ENCODE assay signal across 17 cellular contexts in the genomic region with DNA sequence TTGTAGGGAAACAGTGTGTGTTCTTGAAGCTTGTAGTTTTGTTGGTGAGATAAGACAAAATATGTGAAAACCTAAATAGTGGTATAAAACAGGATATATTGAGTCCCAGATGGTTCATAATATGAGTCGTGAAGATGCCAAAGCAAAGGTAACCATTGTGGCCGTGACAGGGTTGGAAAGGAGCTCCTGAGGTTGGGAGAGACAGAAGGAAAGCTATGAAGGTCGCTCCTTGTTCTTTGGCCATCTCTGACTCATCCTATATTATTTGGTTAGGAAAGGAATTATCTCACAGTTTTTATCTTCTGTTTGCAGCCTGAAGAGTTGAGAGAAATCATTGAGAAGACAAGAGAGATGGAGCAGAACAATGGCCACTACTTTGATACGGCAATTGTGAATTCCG. TPM values are rescaled to one million over a fixed set of nuclear protein-coding genes. Genes with fewer than 3 reads are reported as not detected.
A peak's percentile ranks its signal among the peaks of the same experiment; 100 is the strongest.
DNase-seq lines count a peak whose midpoint lies in the region; TF ChIP-seq lines count a peak whose summit lies in the region.
"Had no signal": no experiment of that assay in that cellular context is flagged by ENCODE, and none has a peak within 500 bp of the region (broad histone marks: within the 10 kb centered on the region; RNA-seq: fewer than 3 reads in every experiment).

No MANE protein-coding gene starts in this region.

- H3K79me2 ChIP-seq in mammary epithelial cell (ENCODE audit: insufficient read depth, low read length) (no peaks in the 10 kb centered on the region), smooth muscle cell (ENCODE audit: low read depth) (no peaks in the 10 kb centered on the region)

- dilution Hi-C loops in mammary epithelial cell (cut with HindIII; ENCODE audit: low sequenced_read_pairs) = no loop called here

- peaks cover 30% of the 10 kb centered on the region for H3K36me3 ChIP-seq in mammary epithelial cell (ENCODE audit: insufficient read depth, low read length)
- peaks cover 26% of the 10 kb centered on the region for H3K36me3 ChIP-seq in smooth muscle cell (ENCODE audit: low read depth)
- H3K36me3 ChIP-seq in adrenal gland (replicated peaks in 1 of 2) = peaks cover 0 to 51% of the 10 kb centered on the region in 2 donors

- no peak for TF ChIP-seq POLR2A in adrenal gland (IDR thresholded peaks at IDR 0.05)

- CTCF ChIA-PET in mammary epithelial cell (lab: Charles Lee; ENCODE audit: low non-redundant PET) = no interaction called here

- H3K27ac ChIP-seq in mammary epithelial cell (ENCODE audit: insufficient read depth, low read depth, low read length) (peak overlapping the region; percentile 54), smooth muscle cell (ENCODE audit: low read depth) (peak overlapping the region; percentile 1), adrenal gland (no peak overlapping the region)
- H3K27ac ChIP-seq: PC-9, SJSA1 had no signal

- H3K4me3 ChIP-seq in mammary epithelial cell (replicated peaks in 1 of 3; ENCODE audit: insufficient read depth in 1 of 3, low read depth in 2 of 3, low read length in 3 of 3) (no peak overlapping the region), smooth muscle cell (no peak overlapping the region), adrenal gland (no peak overlapping the region)
- H3K4me3 ChIP-seq: PC-9, SJSA1 had no signal

- H3K27me3 ChIP-seq in mammary epithelial cell (ENCODE audit: insufficient read depth, low read length) = no peaks in the 10 kb centered on the region
- H3K27me3 ChIP-seq in smooth muscle cell (ENCODE audit: low read depth) = no peaks in the 10 kb centered on the region
- no peaks in the 10 kb centered on the region for H3K27me3 ChIP-seq in adrenal gland
- H3K27me3 ChIP-seq: BE2C, SJSA1 had no signal

- no peak for TF ChIP-seq CTCF in mammary epithelial cell (conservative IDR thresholded peaks at IDR 0.05 in 1 of 2, IDR thresholded peaks at IDR 0.05 in 1 of 2; ENCODE audit: extremely low read depth in 1 of 2, insufficient read depth in 1 of 2, low read depth in 1 of 2, low read length in 2 of 2)
- TF ChIP-seq CTCF in smooth muscle cell (IDR thresholded peaks at IDR 0.05; ENCODE audit: borderline replicate concordance, insufficient read depth, poor library complexity, severe bottlenecking) = no peak
- no peak for TF ChIP-seq CTCF in adrenal gland (IDR thresholded peaks at IDR 0.05)

- H3K4me2 ChIP-seq in mammary epithelial cell (ENCODE audit: insufficient read depth, low read depth, low read length) (peak overlapping the region; percentile 49), smooth muscle cell (no peak overlapping the region)
- H3K4me2 ChIP-seq: PC-9 had no signal

- intact Hi-C loops in mammary epithelial cell (cut with micrococcal nuclease) (no loop called here), adrenal gland (cut with DNase I) (no loop called here)

- no peaks in the 10 kb centered on the region for H4K20me1 ChIP-seq in mammary epithelial cell (ENCODE audit: insufficient read depth, low read length)
- no peaks in the 10 kb centered on the region for H4K20me1 ChIP-seq in smooth muscle cell (ENCODE audit: low read depth)

- in situ Hi-C loops in mammary epithelial cell (cut with MboI; ENCODE audit: low sequenced_read_pairs in 2 of 2) = no loop called here

- WGBS in mammary epithelial cell (ENCODE audit: low coverage, missing lambda C conversion rate) = 66% methylated on average over 5 of the region's 5 CpGs
- WGBS in smooth muscle cell (ENCODE audit: low lambda C conversion rate) = 90% methylated on average over 5 of the region's 5 CpGs
- WGBS in adrenal gland, 4 donors = 75 to 79% (median 77%) methylated on average over 5 of the region's 5 CpGs

- no peaks in the 10 kb centered on the region for H3F3A ChIP-seq in smooth muscle cell (ENCODE audit: low read depth)

- DNase-seq in EL = peak; percentile 34
- peak; percentile 6 for DNase-seq in LHCN-M2 (ENCODE audit: low read depth)
- peak; percentile 25 for DNase-seq in mammary epithelial cell
- DNase-seq in smooth muscle cell (lab: John Stamatoyannopoulos, UW; ENCODE audit: unreplicated experiment) = no peak
- no peak for DNase-seq in effector CD4-positive, alpha-beta T cell
- DNase-seq in KG1 (lab: John Stamatoyannopoulos, UW) = no peak
- no peak for DNase-seq in adrenal gland
- DNase-seq: BE2C; CD4-positive, alpha-beta memory T cell; H7; Karpas-422; NCI-H1417; NCI-H187 treated with DMSO at 0.1 percent for 48 hours; NCI-H446 treated with DMSO at 0.1 percent for 48 hours; NCI-H774; PC-9 had no signal

- no peak overlapping the region for H2AFZ ChIP-seq in mammary epithelial cell (ENCODE audit: low read depth, low read length)
- H2AFZ ChIP-seq in smooth muscle cell (ENCODE audit: low read depth) = no peak overlapping the region
- H2AFZ ChIP-seq: PC-9 had no signal

- BruUV-seq in mammary epithelial cell (replicated peaks; lab: Mats Ljungman, UMichigan) = no TSS peak

- H3K9ac ChIP-seq in mammary epithelial cell (ENCODE audit: insufficient read depth, low read length) (no peak overlapping the region), smooth muscle cell (ENCODE audit: low read depth) (no peak overlapping the region)

- peaks cover 20% of the 10 kb centered on the region for H3K4me1 ChIP-seq in mammary epithelial cell (ENCODE audit: insufficient read depth, low read length)
- H3K4me1 ChIP-seq in smooth muscle cell (ENCODE audit: low read depth) = no peaks in the 10 kb centered on the region
- no peaks in the 10 kb centered on the region for H3K4me1 ChIP-seq in adrenal gland (replicated peaks in 1 of 2)
- H3K4me1 ChIP-seq: BE2C, SJSA1 had no signal

- H3K9me3 ChIP-seq in mammary epithelial cell (replicated peaks; ENCODE audit: insufficient read depth, low read length) (no peaks in the 10 kb centered on the region), smooth muscle cell (replicated peaks; ENCODE audit: low read depth) (no peaks in the 10 kb centered on the region), adrenal gland (replicated peaks in 1 of 3) (no peaks in the 10 kb centered on the region)
- H3K9me3 ChIP-seq: BE2C, SJSA1 had no signal

RNA-seq across cellular contexts. Expression of a gene that starts 27.1 kb away (rescaled TPM):
- total RNA-seq in LHCN-M2 (2014; rRNA removed) = 135 and 139 TPM in 2 replicates
- polyA plus RNA-seq in LHCN-M2 (2012) = 85.9 TPM
- 100 to 1,000 TPM in 1 of 2 donors, 10 to 100 TPM in 1; 87.1 to 124 TPM for total RNA-seq in mammary epithelial cell
- 46.9 TPM for polyA plus RNA-seq in mammary epithelial cell
- polyA minus RNA-seq in mammary epithelial cell = 34.1 TPM
- 93.8 and 95.2 TPM in 2 replicates for total RNA-seq in smooth muscle cell
- polyA plus RNA-seq in smooth muscle cell = 119 and 122 TPM in 2 replicates
- total RNA-seq in adrenal gland = 100 to 1,000 TPM; 115 to 234 (median 160) TPM
- 100 to 1,000 TPM in 1 of 3 donors, 10 to 100 TPM in 2; 55.3 to 388 (median 62.5) TPM for polyA plus RNA-seq in adrenal gland

RNA-seq across cellular contexts. Expression of a gene that starts 27.7 kb away (rescaled TPM):
- 285 and 310 TPM in 2 replicates for total RNA-seq in LHCN-M2 (2014; rRNA removed)
- 144 TPM for polyA plus RNA-seq in LHCN-M2 (2012)
- 100 to 1,000 TPM; 120 to 198 TPM for total RNA-seq in mammary epithelial cell
- polyA plus RNA-seq in mammary epithelial cell = 156 TPM
- 264 TPM for polyA minus RNA-seq in mammary epithelial cell
- 93.9 and 121 TPM in 2 replicates for total RNA-seq in smooth muscle cell
- polyA plus RNA-seq in smooth muscle cell = 126 and 133 TPM in 2 replicates
- 100 to 1,000 TPM in 1 of 8 donors, 10 to 100 TPM in 7; 41.8 to 141 (median 74.0) TPM for total RNA-seq in adrenal gland
- 100 to 1,000 TPM in 1 of 3 donors, 10 to 100 TPM in 2; 15.7 to 260 (median 26.3) TPM for polyA plus RNA-seq in adrenal gland

Comparison
In these comparisons a context has a peak if more than half of its experiments do, and no peak if none do; other contexts are left out.
1. DNase-seq: peak in EL (single experiment), LHCN-M2 (single experiment) and mammary epithelial cell (single experiment); none in smooth muscle cell (single experiment), effector CD4-positive, alpha-beta T cell (single experiment), KG1 (single experiment) and adrenal gland (0 of 7).
2. H3K27ac ChIP-seq: peak in mammary epithelial cell (single experiment) and smooth muscle cell (single experiment); none in adrenal gland (0 of 5).